1 cellular context compared by ENCODE assay signal in the genomic region with DNA sequence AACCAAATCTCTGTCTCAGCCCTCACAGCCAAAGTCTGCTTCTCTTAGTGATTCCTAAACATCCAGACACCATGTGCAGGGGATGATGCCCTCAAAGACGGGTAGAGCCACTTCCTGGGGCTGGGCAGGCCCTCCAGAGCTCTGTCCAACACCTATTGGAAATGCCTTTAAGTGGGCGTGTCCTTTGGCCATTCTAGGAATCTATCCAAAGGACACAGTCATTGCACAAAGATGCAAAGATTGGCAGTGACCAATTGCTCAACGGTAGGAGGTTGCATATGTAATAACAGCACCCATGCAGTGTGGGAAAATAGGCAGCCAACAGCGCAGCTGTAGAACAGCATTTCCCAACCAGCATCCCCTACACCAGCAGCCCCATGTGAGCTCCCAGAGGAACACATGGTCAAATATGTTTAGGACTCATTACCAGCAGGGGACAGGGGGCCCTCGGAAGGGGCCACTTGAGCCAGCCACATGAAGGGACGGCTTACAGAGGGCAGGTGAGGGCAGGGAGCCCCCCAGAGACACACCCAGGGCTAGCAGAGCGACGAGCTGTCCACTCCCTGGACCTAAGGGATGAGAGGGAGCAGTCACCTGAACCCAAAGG.
TF ChIP-seq lines count a peak whose summit lies in the region.

No MANE protein-coding gene starts in this region.

TF ChIP-seq in SK-N-SH, 30 proteins besides CTCF, POLR2A, EP300 and RAD21 (continued from another document):
- TF ChIP-seq, protein P1, sequence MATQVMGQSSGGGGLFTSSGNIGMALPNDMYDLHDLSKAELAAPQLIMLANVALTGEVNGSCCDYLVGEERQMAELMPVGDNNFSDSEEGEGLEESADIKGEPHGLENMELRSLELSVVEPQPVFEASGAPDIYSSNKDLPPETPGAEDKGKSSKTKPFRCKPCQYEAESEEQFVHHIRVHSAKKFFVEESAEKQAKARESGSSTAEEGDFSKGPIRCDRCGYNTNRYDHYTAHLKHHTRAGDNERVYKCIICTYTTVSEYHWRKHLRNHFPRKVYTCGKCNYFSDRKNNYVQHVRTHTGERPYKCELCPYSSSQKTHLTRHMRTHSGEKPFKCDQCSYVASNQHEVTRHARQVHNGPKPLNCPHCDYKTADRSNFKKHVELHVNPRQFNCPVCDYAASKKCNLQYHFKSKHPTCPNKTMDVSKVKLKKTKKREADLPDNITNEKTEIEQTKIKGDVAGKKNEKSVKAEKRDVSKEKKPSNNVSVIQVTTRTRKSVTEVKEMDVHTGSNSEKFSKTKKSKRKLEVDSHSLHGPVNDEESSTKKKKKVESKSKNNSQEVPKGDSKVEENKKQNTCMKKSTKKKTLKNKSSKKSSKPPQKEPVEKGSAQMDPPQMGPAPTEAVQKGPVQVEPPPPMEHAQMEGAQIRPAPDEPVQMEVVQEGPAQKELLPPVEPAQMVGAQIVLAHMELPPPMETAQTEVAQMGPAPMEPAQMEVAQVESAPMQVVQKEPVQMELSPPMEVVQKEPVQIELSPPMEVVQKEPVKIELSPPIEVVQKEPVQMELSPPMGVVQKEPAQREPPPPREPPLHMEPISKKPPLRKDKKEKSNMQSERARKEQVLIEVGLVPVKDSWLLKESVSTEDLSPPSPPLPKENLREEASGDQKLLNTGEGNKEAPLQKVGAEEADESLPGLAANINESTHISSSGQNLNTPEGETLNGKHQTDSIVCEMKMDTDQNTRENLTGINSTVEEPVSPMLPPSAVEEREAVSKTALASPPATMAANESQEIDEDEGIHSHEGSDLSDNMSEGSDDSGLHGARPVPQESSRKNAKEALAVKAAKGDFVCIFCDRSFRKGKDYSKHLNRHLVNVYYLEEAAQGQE (IDR thresholded peaks at IDR 0.05; ENCODE audit: low read depth, low read length), result peak; percentile 79
- TF ChIP-seq FOSL2 (IDR thresholded peaks at IDR 0.05; ENCODE audit: borderline replicate concordance, low read depth) (peak; percentile 29; the same call in 1 of the 2 replicates), NRF1 (IDR thresholded peaks at IDR 0.05; ENCODE audit: low read depth, low read length) (no peak), FOXJ3 (CRISPR knock-in tag; IDR thresholded peaks at IDR 0.05) (no peak), SMC3 (IDR thresholded peaks at IDR 0.05; ENCODE audit: low read depth, low read length) (no peak), CHD2 (IDR thresholded peaks at IDR 0.05; ENCODE audit: low read length, partially characterized antibody) (no peak), SIN3A (IDR thresholded peaks at IDR 0.05; ENCODE audit: borderline replicate concordance, low read depth, low read length) (no peak), RXRA (IDR thresholded peaks at IDR 0.05; ENCODE audit: borderline replicate concordance, low read depth) (no peak), FOXM1 (IDR thresholded peaks at IDR 0.05; ENCODE audit: low read depth) (no peak), TAF1 (IDR thresholded peaks at IDR 0.05; ENCODE audit: borderline replicate concordance, low read depth, low read length) (no peak)
- TF ChIP-seq, protein P2, sequence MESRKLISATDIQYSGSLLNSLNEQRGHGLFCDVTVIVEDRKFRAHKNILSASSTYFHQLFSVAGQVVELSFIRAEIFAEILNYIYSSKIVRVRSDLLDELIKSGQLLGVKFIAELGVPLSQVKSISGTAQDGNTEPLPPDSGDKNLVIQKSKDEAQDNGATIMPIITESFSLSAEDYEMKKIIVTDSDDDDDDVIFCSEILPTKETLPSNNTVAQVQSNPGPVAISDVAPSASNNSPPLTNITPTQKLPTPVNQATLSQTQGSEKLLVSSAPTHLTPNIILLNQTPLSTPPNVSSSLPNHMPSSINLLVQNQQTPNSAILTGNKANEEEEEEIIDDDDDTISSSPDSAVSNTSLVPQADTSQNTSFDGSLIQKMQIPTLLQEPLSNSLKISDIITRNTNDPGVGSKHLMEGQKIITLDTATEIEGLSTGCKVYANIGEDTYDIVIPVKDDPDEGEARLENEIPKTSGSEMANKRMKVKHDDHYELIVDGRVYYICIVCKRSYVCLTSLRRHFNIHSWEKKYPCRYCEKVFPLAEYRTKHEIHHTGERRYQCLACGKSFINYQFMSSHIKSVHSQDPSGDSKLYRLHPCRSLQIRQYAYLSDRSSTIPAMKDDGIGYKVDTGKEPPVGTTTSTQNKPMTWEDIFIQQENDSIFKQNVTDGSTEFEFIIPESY (IDR thresholded peaks at IDR 0.05; ENCODE audit: borderline replicate concordance, low read depth), result no peak
